10 cellular contexts compared by ENCODE assay signal in genomic region chr4:172042714-172043114, GRCh38.
DNase-seq lines count a peak whose midpoint lies in the region; ATAC-seq and FAIRE-seq lines count a peak whose summit lies in the region.
"Had no signal": no experiment of that assay in that cellular context is flagged by ENCODE, and none has a peak within 500 bp of the region (broad histone marks: within the 10 kb centered on the region; RNA-seq: fewer than 3 reads in every experiment).

No MANE protein-coding gene starts in this region.

- DNase-seq in M059J (ENCODE audit: low read depth) = peak; percentile 36
- DNase-seq in RPMI8226 = peak; percentile 51
- DNase-seq in activated CD4-positive, alpha-beta T cell treated with anti-CD3 and anti-CD28 coated beads for 1 hour = no peak
- no peak for DNase-seq in T-helper 9 cell
- DNase-seq: activated T-cell treated with anti-CD3 and anti-CD28 coated beads, Interleukin-2, amount 50 U/mL, for 1 hour; H7; psoas muscle had no signal

- FAIRE-seq in islet of Langerhans (lab: Jason Lieb, UNC) = peak; percentile 97

- peak; percentile 72 for ATAC-seq in GM18511 (IDR thresholded peaks at IDR 0.05; ENCODE audit: unreplicated experiment)
- ATAC-seq in GM19452 (IDR thresholded peaks at IDR 0.05; ENCODE audit: unreplicated experiment) = no peak
- ATAC-seq: psoas muscle had no signal

Comparison
In these comparisons a context has a peak if more than half of its experiments do, and no peak if none do; other contexts are left out.
1. DNase-seq: peak in M059J (single experiment) and RPMI8226 (single experiment); none in activated CD4-positive, alpha-beta T cell treated with anti-CD3 and anti-CD28 coated beads for 1 hour (single experiment) and T-helper 9 cell (single experiment).